In genomic region chr2:56008661-56009411, GRCh38 we compare ENCODE assay signal across 8 cellular contexts.
DNase-seq lines count a peak whose midpoint lies in the region; ATAC-seq and TF ChIP-seq lines count a peak whose summit lies in the region.

No MANE protein-coding gene starts in this region.

- no peaks in the 10 kb centered on the region for H3K79me2 ChIP-seq in GM23248 (ENCODE audit: insufficient read depth)

- H3K9me2 ChIP-seq in GM23248 (ENCODE audit: insufficient read depth): no peaks in the 10 kb centered on the region

- H3K4me2 ChIP-seq in GM23248 (ENCODE audit: unreplicated experiment): peak overlapping the region; percentile 74

- peak overlapping the region; percentile 71 for H3K9ac ChIP-seq in GM23248

- DNase-seq in GM23248 (peak; percentile 95), NCI-H774 (lab: John Stamatoyannopoulos, UW) (peak; percentile 83), fibroblast of pulmonary artery (ENCODE audit: low read depth) (peak; percentile 97), nucleus accumbens (lab: John Stamatoyannopoulos, UW) (peak in 54 of 56 donors; percentile 5 to 84 (median 62)), coronary artery (ENCODE audit: low spot score) (no peak), OCI-M2 (lab: John Stamatoyannopoulos, UW; ENCODE audit: unreplicated experiment) (no peak)

- WGBS in GM23248 (ENCODE audit: low coverage in 1 of 2, low lambda C conversion rate in 2 of 2, missing lambda C conversion rate in 2 of 2), 2 experiments: 16% methylated on average over 8 of the region's 8 CpGs

- peak overlapping the region; percentile 35 for H3K4me3 ChIP-seq in GM23248
- H3K4me3 ChIP-seq in fibroblast of pulmonary artery (replicated peaks; ENCODE audit: low read depth, low read length): no peak overlapping the region
- no peak overlapping the region for H3K4me3 ChIP-seq in coronary artery

- ATAC-seq in GM21367 (IDR thresholded peaks at IDR 0.05; ENCODE audit: unreplicated experiment): no peak
- no peak for ATAC-seq in HG02884 (IDR thresholded peaks at IDR 0.05; ENCODE audit: unreplicated experiment)

- peaks cover 17% of the 10 kb centered on the region for H3K4me1 ChIP-seq in GM23248 (ENCODE audit: insufficient read depth)

- no peaks in the 10 kb centered on the region for H3K9me3 ChIP-seq in GM23248 (ENCODE audit: low read depth)

- H4K20me1 ChIP-seq in GM23248 (ENCODE audit: insufficient read depth): no peaks in the 10 kb centered on the region

- TF ChIP-seq CTCF in fibroblast of pulmonary artery (IDR thresholded peaks at IDR 0.05; ENCODE audit: low read length, missing control alignments) (no peak), coronary artery (IDR thresholded peaks at IDR 0.05) (no peak)

- no peaks in the 10 kb centered on the region for H3K27me3 ChIP-seq in GM23248 (replicated peaks; ENCODE audit: insufficient read depth)

- H2AFZ ChIP-seq in GM23248: peak overlapping the region; percentile 49

- in situ Hi-C loops in GM23248 (cut with MboI): no loop called here

- H3K27ac ChIP-seq in GM23248: peak overlapping the region; percentile 84
- no peak overlapping the region for H3K27ac ChIP-seq in coronary artery

- no peaks in the 10 kb centered on the region for H3K36me3 ChIP-seq in GM23248 (ENCODE audit: low read depth)

- H3F3A ChIP-seq in GM23248 (ENCODE audit: insufficient read depth): 0 out of 2 replicates have a peak, but pooled peaks cover 4% of the 10 kb centered on the region

Comparison
In these comparisons a context has a peak if more than half of its experiments do, and no peak if none do; other contexts are left out.
1. DNase-seq: peak in GM23248 (single experiment), NCI-H774 (single experiment), fibroblast of pulmonary artery (single experiment) and nucleus accumbens (54 of 56); none in coronary artery (single experiment) and OCI-M2 (single experiment).